8 cellular contexts compared by ENCODE assay signal in genomic region chr13:40485611-40486517, GRCh38.
A peak's percentile ranks its signal among the peaks of the same experiment; 100 is the strongest.
DNase-seq lines count a peak whose midpoint lies in the region; ATAC-seq and TF ChIP-seq lines count a peak whose summit lies in the region.

No MANE protein-coding gene starts in this region.

- DNase-seq in GM12865 (ENCODE audit: low read depth) (peak; percentile 65), NCI-H748 (lab: John Stamatoyannopoulos, UW; ENCODE audit: unreplicated experiment) (peak; percentile 41), activated T-helper 1 cell treated with Interleukin-2 at 50 U/mL for 16 hours (ENCODE audit: low read depth) (peak; percentile 55), mesenteric fat pad (ENCODE audit: low spot score) (no peak), Calu3 (no peak)
- peak; percentile 35 to 41 (median 38) for DNase-seq in stimulated activated CD4-positive, alpha-beta T cell treated with anti-CD3 and anti-CD28 coated beads, Interleukin-12 subunit alpha, Interleukin-12 subunit beta, amount 100 ng/mL, for 48 hours (ENCODE audit: low read depth in 2 of 3, low spot score in 1 of 3)

- CTCF ChIA-PET in Calu3 (lab: Charles Lee) = no interaction called here

- ATAC-seq in HG02970 (IDR thresholded peaks at IDR 0.05; ENCODE audit: low FRiP score, unreplicated experiment) = no peak
- ATAC-seq in HG02623 (IDR thresholded peaks at IDR 0.05; ENCODE audit: unreplicated experiment) = no peak

- H3K4me3 Mint-ChIP-seq in Calu3 (ENCODE audit: low read depth, unreplicated experiment) = no peak overlapping the region

- TF ChIP-seq CTCF in GM12865 (IDR thresholded peaks at IDR 0.05; ENCODE audit: insufficient read depth, low read depth, low read length, missing control alignments) = no peak
- no peak for TF ChIP-seq CTCF in Calu3 (IDR thresholded peaks at IDR 0.05; ENCODE audit: unreplicated experiment)

- no peaks in the 10 kb centered on the region for H3K4me1 Mint-ChIP-seq in Calu3 (ENCODE audit: low read depth, unreplicated experiment)

- H3K4me3 ChIP-seq in GM12865 (ENCODE audit: low read depth, low read length) = no peak overlapping the region

- H3K36me3 Mint-ChIP-seq in Calu3 (ENCODE audit: insufficient read depth, unreplicated experiment) = no peaks in the 10 kb centered on the region

- no TSS peak for BruUV-seq in Calu3 (replicated peaks; lab: Mats Ljungman, UMichigan)

- H3K27me3 Mint-ChIP-seq in Calu3 (ENCODE audit: unreplicated experiment) = no peaks in the 10 kb centered on the region

- intact Hi-C loops in Calu3 (cut with micrococcal nuclease; ENCODE audit: unreplicated experiment) = no loop called here

- H3K9me3 Mint-ChIP-seq in Calu3 (ENCODE audit: low read depth, unreplicated experiment) = no peaks in the 10 kb centered on the region

- H3K27ac Mint-ChIP-seq in Calu3 (ENCODE audit: unreplicated experiment) = no peak overlapping the region

Comparison
In these comparisons a context has a peak if more than half of its experiments do, and no peak if none do; other contexts are left out.
1. DNase-seq: peak in GM12865 (single experiment), NCI-H748 (single experiment), activated T-helper 1 cell treated with Interleukin-2 at 50 U/mL for 16 hours (single experiment) and stimulated activated CD4-positive, alpha-beta T cell treated with anti-CD3 and anti-CD28 coated beads, Interleukin-12 subunit alpha, Interleukin-12 subunit beta, amount 100 ng/mL, for 48 hours (3 of 3); none in mesenteric fat pad (single experiment) and Calu3 (single experiment).